Comparison of ENCODE assay signal across 8 cellular contexts in the genomic region with DNA sequence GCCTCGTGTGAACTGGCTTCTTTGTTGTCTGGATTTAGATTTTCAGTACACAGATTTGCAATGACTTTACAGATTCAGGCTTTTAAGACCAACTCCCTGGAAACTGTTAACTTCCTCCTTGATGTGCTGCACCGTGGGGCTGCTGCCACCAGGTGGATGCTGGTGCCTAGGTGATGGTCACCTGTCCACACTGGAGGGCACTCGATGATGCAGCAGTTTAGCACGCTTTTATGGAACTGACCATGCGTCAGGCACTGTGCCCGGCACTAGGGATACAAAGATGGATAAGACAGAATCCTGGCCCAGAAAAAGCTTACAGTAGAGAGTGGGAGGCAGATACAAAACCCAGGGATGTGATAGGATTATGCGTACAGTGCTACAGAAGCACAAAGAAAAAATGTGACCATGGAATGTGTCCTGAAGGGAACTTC.
DNase-seq lines count a peak whose midpoint lies in the region; ATAC-seq and TF ChIP-seq lines count a peak whose summit lies in the region.

No MANE protein-coding gene starts in this region.

- TF ChIP-seq CTCF in DOHH2 (IDR thresholded peaks at IDR 0.05; ENCODE audit: low read depth, low read length, poor library complexity, severe bottlenecking): peak; percentile 70
- peak; percentile 17 for TF ChIP-seq CTCF in SU-DHL-6 (IDR thresholded peaks at IDR 0.05; ENCODE audit: insufficient read depth, low read length, poor library complexity, severe bottlenecking)
- TF ChIP-seq CTCF in lower leg skin (IDR thresholded peaks at IDR 0.05): no peak

- 74 to 75% methylated on average over 7 of the region's 7 CpGs for WGBS in lower leg skin, 2 donors

- H4K20me1 ChIP-seq in DOHH2 (ENCODE audit: control insufficient read depth, insufficient read depth, low read depth, low read length) (no peaks in the 10 kb centered on the region), SU-DHL-6 (ENCODE audit: low read depth, low read length) (no peaks in the 10 kb centered on the region)

- no peak for ATAC-seq in HG03108 (IDR thresholded peaks at IDR 0.05; ENCODE audit: unreplicated experiment)

- intact Hi-C loops in lower leg skin (cut with DNase I; ENCODE audit: low total_unique reads): no loop called here

- H3F3A ChIP-seq in DOHH2 (ENCODE audit: control insufficient read depth, insufficient read depth): no peaks in the 10 kb centered on the region
- no peaks in the 10 kb centered on the region for H3F3A ChIP-seq in SU-DHL-6 (ENCODE audit: insufficient read depth)

- TF ChIP-seq POLR2A in lower leg skin (IDR thresholded peaks at IDR 0.05): no peak

- H3K79me2 ChIP-seq in DOHH2 (ENCODE audit: control insufficient read depth, low read length): no peaks in the 10 kb centered on the region
- no peaks in the 10 kb centered on the region for H3K79me2 ChIP-seq in SU-DHL-6 (ENCODE audit: insufficient read depth, low read length)

- in situ Hi-C loops in HAP-1 (cut with MboI; ENCODE audit: low sequenced_read_pairs): no loop called here

- H3K4me1 ChIP-seq in DOHH2 (ENCODE audit: control insufficient read depth, low read length): peaks cover 17% of the 10 kb centered on the region
- H3K4me1 ChIP-seq in HAP-1: peaks cover 28% of the 10 kb centered on the region
- no peaks in the 10 kb centered on the region for H3K4me1 ChIP-seq in effector memory CD4-positive, alpha-beta T cell (ENCODE audit: control insufficient read depth, insufficient read depth, low read length, poor library complexity, severe bottlenecking)

- no peak overlapping the region for H3K9ac ChIP-seq in SU-DHL-6 (ENCODE audit: low read length)

- DNase-seq in HAP-1 (ENCODE audit: low spot score in 2 of 2): peak; percentile 64 to 79
- peak; percentile 52 for DNase-seq in kidney tubule cell (ENCODE audit: low spot score)
- no peak for DNase-seq in T-helper 9 cell
- DNase-seq in effector memory CD4-positive, alpha-beta T cell: no peak
- DNase-seq in lower leg skin (ENCODE audit: low spot score in 2 of 2): no peak

- H3K4me3 ChIP-seq in DOHH2 (ENCODE audit: low read length) (no peak overlapping the region), HAP-1 (no peak overlapping the region), SU-DHL-6 (ENCODE audit: insufficient read depth, low read length, poor library complexity, severe bottlenecking) (no peak overlapping the region), lower leg skin (ENCODE audit: low read depth, poor library complexity, severe bottlenecking) (no peak overlapping the region)
- no peak overlapping the region for H3K4me3 ChIP-seq in effector memory CD4-positive, alpha-beta T cell (ENCODE audit: insufficient read depth, low read depth, low read length, poor library complexity, severe bottlenecking)

- H3K4me2 ChIP-seq in DOHH2 (ENCODE audit: low read length) (no peak overlapping the region), SU-DHL-6 (ENCODE audit: low read depth, low read length, poor library complexity, severe bottlenecking) (no peak overlapping the region)

- H3K9me3 ChIP-seq in DOHH2 (ENCODE audit: control insufficient read depth, insufficient read depth, low read length) (no peaks in the 10 kb centered on the region), HAP-1 (no peaks in the 10 kb centered on the region), SU-DHL-6 (ENCODE audit: insufficient read depth, low read length) (no peaks in the 10 kb centered on the region)
- H3K9me3 ChIP-seq in effector memory CD4-positive, alpha-beta T cell (ENCODE audit: control insufficient read depth, low read length): no peaks in the 10 kb centered on the region

- no peaks in the 10 kb centered on the region for H3K36me3 ChIP-seq in DOHH2 (ENCODE audit: control insufficient read depth, low read length)
- H3K36me3 ChIP-seq in HAP-1 (replicated peaks): no peaks in the 10 kb centered on the region
- H3K36me3 ChIP-seq in SU-DHL-6 (ENCODE audit: low read length): no peaks in the 10 kb centered on the region
- H3K36me3 ChIP-seq in effector memory CD4-positive, alpha-beta T cell (ENCODE audit: control insufficient read depth, insufficient read depth, low read length): no peaks in the 10 kb centered on the region

- no peak overlapping the region for H2AFZ ChIP-seq in SU-DHL-6 (ENCODE audit: low read depth, low read length, severe bottlenecking)

- no peaks in the 10 kb centered on the region for H3K27me3 ChIP-seq in DOHH2 (ENCODE audit: control insufficient read depth, low read length)
- no peaks in the 10 kb centered on the region for H3K27me3 ChIP-seq in HAP-1 (ENCODE audit: low read depth)
- H3K27me3 ChIP-seq in SU-DHL-6 (ENCODE audit: low read length): no peaks in the 10 kb centered on the region
- H3K27me3 ChIP-seq in effector memory CD4-positive, alpha-beta T cell (replicated peaks; ENCODE audit: control insufficient read depth, insufficient read depth, low read length, poor library complexity, severe bottlenecking): no peaks in the 10 kb centered on the region

- H3K27ac ChIP-seq in DOHH2 (ENCODE audit: low read depth, low read length) (no peak overlapping the region), SU-DHL-6 (ENCODE audit: low read depth, low read length) (no peak overlapping the region)
- no peak overlapping the region for H3K27ac ChIP-seq in effector memory CD4-positive, alpha-beta T cell (ENCODE audit: insufficient read depth, low read length, poor library complexity, severe bottlenecking)

- H3K9me2 ChIP-seq in DOHH2 (replicated peaks; ENCODE audit: control insufficient read depth, low read length) (no peaks in the 10 kb centered on the region), SU-DHL-6 (replicated peaks; ENCODE audit: insufficient read depth, low read length) (no peaks in the 10 kb centered on the region)

Comparison
In these comparisons a context has a peak if more than half of its experiments do, and no peak if none do; other contexts are left out.
1. CTCF ChIP-seq: peak in DOHH2 (single experiment) and SU-DHL-6 (single experiment); none in lower leg skin (0 of 3).
2. DNase-seq: peak in HAP-1 (2 of 2) and kidney tubule cell (single experiment); none in T-helper 9 cell (single experiment), effector memory CD4-positive, alpha-beta T cell (0 of 3) and lower leg skin (0 of 2).